In the genomic region with DNA sequence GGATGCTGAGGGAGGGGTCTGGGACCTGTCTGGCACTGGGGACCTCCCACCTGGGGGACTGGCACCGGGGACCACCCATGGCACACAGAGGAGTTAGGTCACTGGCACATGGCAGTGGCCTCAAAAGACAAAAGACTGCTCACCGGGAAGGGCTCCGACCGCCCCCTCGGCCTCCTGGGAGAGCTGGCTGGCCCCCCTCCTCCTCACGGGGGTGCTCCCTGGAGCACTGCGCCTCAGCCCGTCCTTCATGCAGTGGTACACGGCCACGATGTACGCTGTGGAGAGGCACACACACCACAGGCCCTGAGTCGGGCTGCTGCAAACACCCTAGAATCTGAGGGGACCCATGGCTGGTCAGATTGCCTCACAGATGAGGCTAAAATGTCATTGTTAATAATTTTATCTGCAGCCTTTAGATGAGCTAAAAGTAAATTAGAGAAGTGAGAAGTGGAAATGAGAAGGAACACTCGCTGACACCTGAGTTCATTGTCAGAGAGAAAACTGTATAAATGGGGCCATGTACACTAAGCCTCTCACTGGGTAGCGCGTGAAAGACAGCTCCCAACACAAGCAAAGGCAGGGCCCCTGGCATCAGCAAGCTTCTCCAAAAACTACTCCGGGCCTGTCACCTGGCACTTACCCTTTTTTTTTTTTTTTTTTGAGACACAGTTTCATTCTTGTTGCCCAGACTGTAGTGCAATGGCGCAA, we compare ENCODE assay signal across 19 cellular contexts. TPM values are rescaled to one million over a fixed set of nuclear protein-coding genes. Genes with fewer than 3 reads are reported as not detected.
"Had no signal": no experiment of that assay in that cellular context is flagged by ENCODE, and none has a peak within 500 bp of the region (broad histone marks: within the 10 kb centered on the region; RNA-seq: fewer than 3 reads in every experiment).

No MANE protein-coding gene starts in this region.

- H3K4me1 ChIP-seq: colonic mucosa, parathyroid adenoma, tibial artery, vagina had no signal

- ATAC-seq: activated CD8-positive, alpha-beta T cell treated with anti-CD3 and anti-CD28 coated beads for 36 hours; activated naive CD4-positive, alpha-beta T cell treated with anti-CD3 and anti-CD28 coated beads, Interleukin-2, amount 50 U/mL, for 72 hours had no signal

- H3K27me3 ChIP-seq: cardiac muscle cell, colonic mucosa, tibial artery, vagina had no signal

- H3K9me3 ChIP-seq: colonic mucosa, tibial artery, vagina had no signal

- H3K4me3 Mint-ChIP-seq: activated CD8-positive, alpha-beta T cell treated with anti-CD3 and anti-CD28 coated beads for 36 hours had no signal

- H3K9ac ChIP-seq: parathyroid adenoma had no signal

- H2AFZ ChIP-seq: parathyroid adenoma had no signal

- H3K27ac Mint-ChIP-seq: activated CD8-positive, alpha-beta T cell treated with anti-CD3 and anti-CD28 coated beads for 36 hours had no signal

- H3K4me3 ChIP-seq: cardiac muscle cell, colonic mucosa, tibial artery, vagina had no signal

- H3K79me2 ChIP-seq: parathyroid adenoma had no signal

- H3K9me3 Mint-ChIP-seq: activated CD8-positive, alpha-beta T cell treated with anti-CD3 and anti-CD28 coated beads for 36 hours; activated naive CD4-positive, alpha-beta T cell treated with anti-CD3 and anti-CD28 coated beads, Interleukin-2, amount 50 U/mL, for 72 hours had no signal

- DNase-seq: activated CD4-positive, alpha-beta T cell treated with anti-CD3 and anti-CD28 coated beads for 48 hours; activated CD8-positive, alpha-beta memory T cell treated with anti-CD3 and anti-CD28 coated beads, Interleukin-2, amount 50 U/mL, for 4 hours; activated CD8-positive, alpha-beta T cell treated with anti-CD3 and anti-CD28 coated beads for 36 hours; activated gamma-delta T cell; activated T-cell treated with anti-CD3 and anti-CD28 coated beads, Interleukin-2, amount 50 U/mL, for 48 hours; colonic mucosa; foreskin melanocyte; stimulated activated CD4-positive, alpha-beta T cell treated with anti-CD3 and anti-CD28 coated beads, Interleukin-2, amount 100 ng/mL, for 48 hours; stimulated activated naive CD4-positive, alpha-beta T cell; T-helper 2 cell; tibial artery had no signal

- H3K36me3 ChIP-seq: colonic mucosa had no signal

- H3K27me3 Mint-ChIP-seq: activated CD8-positive, alpha-beta T cell treated with anti-CD3 and anti-CD28 coated beads for 36 hours had no signal

- H3K27ac ChIP-seq: cardiac muscle cell, colonic mucosa, parathyroid adenoma, tibial artery, vagina had no signal

RNA-seq across cellular contexts. Expression of a gene that starts 14.1 kb away (rescaled TPM):
- total RNA-seq: activated CD8-positive, alpha-beta T cell treated with anti-CD3 and anti-CD28 coated beads for 36 hours; activated naive CD4-positive, alpha-beta T cell treated with anti-CD3 and anti-CD28 coated beads, Interleukin-2, amount 50 U/mL, for 72 hours; cardiac muscle cell; endothelial cell of umbilical vein; lung microvascular endothelial cell; renal cortical epithelial cell; subcutaneous adipose tissue; vagina had no signal
- polyA plus RNA-seq: cardiac muscle cell, endothelial cell of umbilical vein had no signal

RNA-seq across cellular contexts. Expression of a gene that starts 22.3 kb away (rescaled TPM):
- total RNA-seq: activated CD8-positive, alpha-beta T cell treated with anti-CD3 and anti-CD28 coated beads for 36 hours; activated naive CD4-positive, alpha-beta T cell treated with anti-CD3 and anti-CD28 coated beads, Interleukin-2, amount 50 U/mL, for 72 hours; cardiac muscle cell; vagina had no signal
- polyA plus RNA-seq: cardiac muscle cell had no signal
